8 cellular contexts compared by ENCODE assay signal in genomic region chr14:51652168-51653095, GRCh38. TPM values are rescaled to one million over a fixed set of nuclear protein-coding genes. Genes with fewer than 3 reads are reported as not detected.
A peak's percentile ranks its signal among the peaks of the same experiment; 100 is the strongest.
DNase-seq lines count a peak whose midpoint lies in the region; ATAC-seq and TF ChIP-seq lines count a peak whose summit lies in the region.

No MANE protein-coding gene starts in this region.

- H3K9ac ChIP-seq in KMS-11, result peak overlapping the region; percentile 42; the same call in 1 of the 2 replicates

- DNase-seq in activated gamma-delta T cell (lab: John Stamatoyannopoulos, UW) (peak; percentile 40), glomerular visceral epithelial cell (ENCODE audit: extremely low spot score) (peak; percentile 30), osteoblast (ENCODE audit: insufficient read length, low spot score, missing footprints) (peak; percentile 64), NCI-H2029 (lab: John Stamatoyannopoulos, UW) (no peak)
- no peak for DNase-seq in central memory CD4-positive, alpha-beta T cell

- no peaks in the 10 kb centered on the region for H3K9me3 ChIP-seq in osteoblast (ENCODE audit: low read depth, low read length)

- H3K36me3 ChIP-seq in KMS-11 (ENCODE audit: insufficient read depth) (no peaks in the 10 kb centered on the region), osteoblast (ENCODE audit: insufficient read depth, low read length) (peaks cover 16% of the 10 kb centered on the region)

- H3K4me2 ChIP-seq in KMS-11 (peak overlapping the region; percentile 88), osteoblast (ENCODE audit: insufficient read depth, low read length) (peak overlapping the region; percentile 86)

- H4K20me1 ChIP-seq in KMS-11 (ENCODE audit: insufficient read depth) (0 out of 2 replicates have a peak, but pooled peaks cover 4% of the 10 kb centered on the region), osteoblast (ENCODE audit: insufficient read depth, low read length) (peaks cover 43% of the 10 kb centered on the region)

- no peaks in the 10 kb centered on the region for H3K27me3 ChIP-seq in KMS-11 (ENCODE audit: insufficient read depth, low read depth)
- H3K27me3 ChIP-seq in osteoblast (ENCODE audit: insufficient read depth, low read length), result no peaks in the 10 kb centered on the region

- H3K27ac ChIP-seq in KMS-11, result peak overlapping the region; percentile 36; the same call in 1 of the 2 replicates
- H3K27ac ChIP-seq in osteoblast (ENCODE audit: low read depth, low read length), result peak overlapping the region; percentile 88

- H3K79me2 ChIP-seq in KMS-11 (ENCODE audit: insufficient read depth, low read depth), result peaks cover 82% of the 10 kb centered on the region
- peaks cover 94% of the 10 kb centered on the region for H3K79me2 ChIP-seq in osteoblast (ENCODE audit: insufficient read depth, low read length)

- H2AFZ ChIP-seq in KMS-11 (ENCODE audit: low read depth) (peak overlapping the region; percentile 34), osteoblast (ENCODE audit: low read length) (no peak overlapping the region)

- TF ChIP-seq CTCF in GM12875 (IDR thresholded peaks at IDR 0.05; ENCODE audit: borderline replicate concordance, insufficient read depth, low read depth, low read length) (no peak), KMS-11 (conservative IDR thresholded peaks at IDR 0.05; ENCODE audit: low read depth, low read length) (no peak; the same call in 1 of the 2 replicates), osteoblast (IDR thresholded peaks at IDR 0.05; ENCODE audit: extremely low read depth, low read depth, low read length) (no peak)

- ATAC-seq in GM21723 (IDR thresholded peaks at IDR 0.05; ENCODE audit: unreplicated experiment), result peak; percentile 45

- H3K4me1 ChIP-seq in KMS-11 (ENCODE audit: low read depth, poor library complexity, severe bottlenecking) (peaks cover 52% of the 10 kb centered on the region), osteoblast (ENCODE audit: insufficient read depth, low read length) (peaks cover 42% of the 10 kb centered on the region)

- peak overlapping the region; percentile 67 for H3K4me3 ChIP-seq in GM12875 (ENCODE audit: low read depth, low read length)
- H3K4me3 ChIP-seq in KMS-11 (IDR thresholded peaks at IDR 0.05; ENCODE audit: insufficient read depth, low read depth, low read length), result no peak overlapping the region
- H3K4me3 ChIP-seq in osteoblast (ENCODE audit: insufficient read depth, low read length), result peak overlapping the region; percentile 97

RNA-seq across cellular contexts. Expression of gene FRMD6, which starts 0.7 kb away (rescaled TPM):
- 584 and 701 TPM in 2 replicates for total RNA-seq in osteoblast

Comparison
In these comparisons a context has a peak if more than half of its experiments do, and no peak if none do; other contexts are left out.
1. DNase-seq: peak in activated gamma-delta T cell (single experiment), glomerular visceral epithelial cell (single experiment) and osteoblast (single experiment); none in central memory CD4-positive, alpha-beta T cell (single experiment) and NCI-H2029 (single experiment).